In genomic region chr9:98185611-98186171, GRCh38 we compare ENCODE assay signal across 17 cellular contexts. TPM values are rescaled to one million over a fixed set of nuclear protein-coding genes. Genes with fewer than 3 reads are reported as not detected.
A peak's percentile ranks its signal among the peaks of the same experiment; 100 is the strongest.
DNase-seq lines count a peak whose midpoint lies in the region; ATAC-seq and TF ChIP-seq lines count a peak whose summit lies in the region.
"Had no signal": no experiment of that assay in that cellular context is flagged by ENCODE, and none has a peak within 500 bp of the region (broad histone marks: within the 10 kb centered on the region; RNA-seq: fewer than 3 reads in every experiment).

No MANE protein-coding gene starts in this region.

- peaks cover 8 to 15% (median 12%) of the 10 kb centered on the region in 10 experiments for H3K4me1 ChIP-seq in BLaER1 treated with 17β-estradiol and CSF1 and Interleukin-3, amounts not matched to agents 10 nM and 100 nM
- H3K4me1 ChIP-seq in RWPE2 (ENCODE audit: insufficient read depth, poor library complexity, severe bottlenecking) (peaks cover 14% of the 10 kb centered on the region), left lung (peaks cover 0 to 17% of the 10 kb centered on the region in 2 donors)
- H3K4me1 ChIP-seq: vagina had no signal

- peaks cover 0 to under 1% (median 0%) of the 10 kb centered on the region in 11 experiments; a peak in 2 of 22 replicates for H3K27me3 ChIP-seq in BLaER1 treated with 17β-estradiol and CSF1 and Interleukin-3, amounts not matched to agents 10 nM and 100 nM
- H3K27me3 ChIP-seq in RWPE2 (ENCODE audit: insufficient read depth, poor library complexity, severe bottlenecking) (no peaks in the 10 kb centered on the region), left lung (no peaks in the 10 kb centered on the region)
- H3K27me3 ChIP-seq: vagina had no signal

- H3K27ac ChIP-seq in BLaER1 treated with 17β-estradiol and CSF1 and Interleukin-3, amounts not matched to agents 10 nM and 100 nM, result peak overlapping the region in 1 of 11 experiments; percentile 23; a peak in 2 of 22 replicates
- H3K27ac ChIP-seq in RWPE2 (ENCODE audit: poor library complexity, severe bottlenecking) (peak overlapping the region; percentile 3), left lung (peak overlapping the region in 1 of 2 donors; percentile 55)
- H3K27ac ChIP-seq: vagina had no signal

- H3K4me2 ChIP-seq in BLaER1 treated with 17β-estradiol and CSF1 and Interleukin-3, amounts not matched to agents 10 nM and 100 nM, result peak overlapping the region; percentile 8 to 79 (median 55)

- H4K20me1 ChIP-seq in BLaER1 treated with 17β-estradiol and CSF1 and Interleukin-3, amounts not matched to agents 10 nM and 100 nM, result peaks cover 0 to 1% (median 0%) of the 10 kb centered on the region in 11 experiments; a peak in 1 of 22 replicates

- H3K36me3 ChIP-seq in BLaER1 treated with 17β-estradiol and CSF1 and Interleukin-3, amounts not matched to agents 10 nM and 100 nM, result no peaks in the 10 kb centered on the region
- H3K36me3 ChIP-seq in RWPE2 (ENCODE audit: low read depth) (peaks cover 25% of the 10 kb centered on the region; the same call in 1 of the 2 replicates), left lung (no peaks in the 10 kb centered on the region)
- H3K36me3 ChIP-seq: vagina had no signal

- intact Hi-C loops in left lung (cut with DNase I), result no loop called here

- ATAC-seq in RWPE2 (ENCODE audit: low read depth), result peak; percentile 48
- ATAC-seq in left lung, result peak; percentile 44
- no peak for ATAC-seq in GM18868 (IDR thresholded peaks at IDR 0.05; ENCODE audit: unreplicated experiment)
- ATAC-seq in SK-N-SH treated with all-trans-retinoic acid at 6 μM for 48 hours, result no peak; the same call in 2 of the 3 replicates
- no peak for ATAC-seq in HG03139 (IDR thresholded peaks at IDR 0.05; ENCODE audit: unreplicated experiment)
- ATAC-seq: T-cell, WTC11 had no signal

- no peak overlapping the region for H3K4me3 ChIP-seq in BLaER1 treated with 17β-estradiol and CSF1 and Interleukin-3, amounts not matched to agents 10 nM and 100 nM
- no peak overlapping the region for H3K4me3 ChIP-seq in RWPE2 (ENCODE audit: severe bottlenecking)
- H3K4me3 ChIP-seq in left lung, result no peak overlapping the region
- H3K4me3 ChIP-seq: lung, vagina had no signal

- H3K9me3 ChIP-seq in BLaER1 treated with 17β-estradiol and CSF1 and Interleukin-3, amounts not matched to agents 10 nM and 100 nM (replicated peaks in 1 of 11), result no peaks in the 10 kb centered on the region
- H3K9me3 ChIP-seq in RWPE2 (ENCODE audit: severe bottlenecking) (no peaks in the 10 kb centered on the region), left lung (no peaks in the 10 kb centered on the region)
- H3K9me3 ChIP-seq: vagina had no signal

- TF ChIP-seq CTCF in RWPE2 (IDR thresholded peaks at IDR 0.05; ENCODE audit: poor library complexity, severe bottlenecking), result no peak
- no peak for TF ChIP-seq CTCF in left lung (IDR thresholded peaks at IDR 0.05)

- DNase-seq in LHCN-M2 (ENCODE audit: low read depth), result peak; percentile 18
- DNase-seq in RWPE2 (ENCODE audit: low spot score), result no peak
- no peak for DNase-seq in left lung
- DNase-seq in AG20443 (ENCODE audit: low spot score), result no peak
- DNase-seq: activated effector memory CD4-positive, alpha-beta T cell treated with Interleukin-2 at 50 U/mL for 16 hours; anterior cingulate cortex; NCI-H2081 treated with DMSO at 0.1 percent for 48 hours; NCI-H526; retina; T-cell had no signal

- no peak overlapping the region for H3K9ac ChIP-seq in BLaER1 treated with 17β-estradiol and CSF1 and Interleukin-3, amounts not matched to agents 10 nM and 100 nM

TF ChIP-seq in SK-N-SH treated with all-trans-retinoic acid at 6 μM for 48 hours, 23 proteins besides CTCF, POLR2A, EP300 and RAD21:
- TF ChIP-seq ZNF8 (CRISPR knock-in tag; IDR thresholded peaks at IDR 0.05) (no peak), ZC3H10 (CRISPR knock-in tag; IDR thresholded peaks at IDR 0.05) (no peak), CREB5 (CRISPR knock-in tag; IDR thresholded peaks at IDR 0.05; ENCODE audit: low read depth) (no peak), RARB (CRISPR knock-in tag; IDR thresholded peaks at IDR 0.05) (no peak)

RNA-seq across cellular contexts. Expression of gene CORO2A, which starts 6.7 kb away (rescaled TPM):
- total RNA-seq in LHCN-M2 (2014; rRNA removed) (under 0.01 and 0.11 TPM in 2 replicates), left lung (10 to 100 TPM; 14.9 to 20.4 TPM)
- 0.51 TPM for polyA plus RNA-seq in LHCN-M2 (2012)

Comparison
In these comparisons a context has a peak if more than half of its experiments do, and no peak if none do; other contexts are left out.
1. ATAC-seq: peak in RWPE2 (single experiment) and left lung (single experiment); none in GM18868 (single experiment), SK-N-SH treated with all-trans-retinoic acid at 6 μM for 48 hours (single experiment) and HG03139 (single experiment).
2. RNA of gene CORO2A, which starts 6.7 kb away (total RNA-seq): 14.9 to 20.4 TPM in left lung; under 0.01 to 0.11 TPM in LHCN-M2; every median in the first group is over 10 times any median in the second.